Comparison of ENCODE assay signal across 9 cellular contexts in the genomic region with DNA sequence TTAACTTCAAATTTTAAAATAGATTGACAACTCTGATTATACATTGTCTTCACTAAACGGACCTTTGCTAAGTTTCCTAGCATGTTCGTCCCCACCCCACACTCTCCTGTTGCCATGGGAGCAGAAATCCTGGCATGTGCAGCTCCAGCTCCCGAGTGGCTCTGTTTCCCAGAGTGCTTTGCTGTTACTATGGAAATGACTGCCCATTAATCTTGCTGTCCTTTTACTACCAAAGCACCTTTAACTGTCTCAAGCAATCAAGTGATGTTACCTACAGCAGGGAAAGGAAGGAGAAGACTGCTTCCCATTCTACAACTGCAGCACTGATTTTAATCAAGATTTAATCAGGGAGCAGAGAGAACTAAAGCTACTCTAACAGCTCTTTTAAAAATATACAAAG.
DNase-seq lines count a peak whose midpoint lies in the region; ATAC-seq, FAIRE-seq and TF ChIP-seq lines count a peak whose summit lies in the region.
"Had no signal": no experiment of that assay in that cellular context is flagged by ENCODE, and none has a peak within 500 bp of the region (broad histone marks: within the 10 kb centered on the region; RNA-seq: fewer than 3 reads in every experiment).

No MANE protein-coding gene starts in this region.

- CTCF ChIA-PET in CD4-positive, alpha-beta memory T cell (lab: Charles Lee; ENCODE audit: partially characterized antibody): no interaction called here

- H3K27ac ChIP-seq in CD4-positive, alpha-beta memory T cell (ENCODE audit: low read depth, low read length): no peak overlapping the region
- H3K27ac ChIP-seq in VCaP: peak overlapping the region; percentile 45

- peak; percentile 98 for FAIRE-seq in islet of Langerhans (lab: Jason Lieb, UNC)

- no peak overlapping the region for H3K4me3 ChIP-seq in CD4-positive, alpha-beta memory T cell (ENCODE audit: low read length in 2 of 2)

- no peaks in the 10 kb centered on the region for H3K36me3 ChIP-seq in CD4-positive, alpha-beta memory T cell (ENCODE audit: insufficient read depth, low read length)

- H3K4me3 Mint-ChIP-seq in CD4-positive, alpha-beta memory T cell: peak overlapping the region; percentile 22 to 71 (median 70)
- H3K4me3 Mint-ChIP-seq: stimulated activated naive CD8-positive, alpha-beta T cell treated with anti-CD3 and anti-CD28 coated beads, Interleukin-15, Interleukin-2, amounts not matched to agents 100 ng/mL and 50 ng/mL, for 24 hours had no signal

- POLR2A ChIA-PET in CD4-positive, alpha-beta memory T cell (lab: Charles Lee; ENCODE audit: partially characterized antibody): no interaction called here

- no peak for TF ChIP-seq CTCF in VCaP (conservative IDR thresholded peaks at IDR 0.05)

- H3K27ac Mint-ChIP-seq in CD4-positive, alpha-beta memory T cell: peak overlapping the region in 1 of 7 donors; percentile 34
- H3K27ac Mint-ChIP-seq: stimulated activated naive CD8-positive, alpha-beta T cell treated with anti-CD3 and anti-CD28 coated beads, Interleukin-15, Interleukin-2, amounts not matched to agents 100 ng/mL and 50 ng/mL, for 24 hours had no signal

- H3K36me3 Mint-ChIP-seq in CD4-positive, alpha-beta memory T cell: no peaks in the 10 kb centered on the region

- no peaks in the 10 kb centered on the region for H3K27me3 ChIP-seq in CD4-positive, alpha-beta memory T cell (ENCODE audit: insufficient read depth, low read length)

- no peak for ATAC-seq in HG03097 (IDR thresholded peaks at IDR 0.05; ENCODE audit: low FRiP score, unreplicated experiment)

- H3K9me3 ChIP-seq in CD4-positive, alpha-beta memory T cell (ENCODE audit: control insufficient read depth in 1 of 2, low read length in 2 of 2): no peaks in the 10 kb centered on the region

- H3K4me1 ChIP-seq in CD4-positive, alpha-beta memory T cell (ENCODE audit: insufficient read depth, low read length): no peaks in the 10 kb centered on the region

- intact Hi-C loops in CD4-positive, alpha-beta memory T cell (cut with micrococcal nuclease): no loop called here

- H3K9me3 Mint-ChIP-seq in CD4-positive, alpha-beta memory T cell: peaks cover 0 to 7% (median 0%) of the 10 kb centered on the region in 8 donors
- H3K9me3 Mint-ChIP-seq: stimulated activated naive CD8-positive, alpha-beta T cell treated with anti-CD3 and anti-CD28 coated beads, Interleukin-15, Interleukin-2, amounts not matched to agents 100 ng/mL and 50 ng/mL, for 24 hours had no signal

- peaks cover under 1 to 4% of the 10 kb centered on the region in 2 donors for H3K27me3 Mint-ChIP-seq in CD4-positive, alpha-beta memory T cell

- H3K4me1 Mint-ChIP-seq in CD4-positive, alpha-beta memory T cell: peaks cover 0 to 18% (median 9%) of the 10 kb centered on the region in 4 donors

- no peak for DNase-seq in CD4-positive, alpha-beta memory T cell
- DNase-seq in LHCN-M2 (ENCODE audit: low read depth) (peak; percentile 22), activated gamma-delta T cell (lab: John Stamatoyannopoulos, UW) (no peak), RKO (ENCODE audit: low spot score) (no peak)
- DNase-seq in stimulated activated CD4-positive, alpha-beta T cell treated with anti-CD3 and anti-CD28 coated beads, Interleukin-4, amount 100 ng/mL, for 1 hour: no peak
